In genomic region chr10:79433324-79434222, GRCh38 we compare ENCODE assay signal across 15 cellular contexts. TPM values are rescaled to one million over a fixed set of nuclear protein-coding genes. Genes with fewer than 3 reads are reported as not detected.
DNase-seq lines count a peak whose midpoint lies in the region; ATAC-seq and TF ChIP-seq lines count a peak whose summit lies in the region.
"Had no signal": no experiment of that assay in that cellular context is flagged by ENCODE, and none has a peak within 500 bp of the region (broad histone marks: within the 10 kb centered on the region; RNA-seq: fewer than 3 reads in every experiment).

No MANE protein-coding gene starts in this region.

- H3K9me3 Mint-ChIP-seq in HFFc6 (no peaks in the 10 kb centered on the region), osteocyte (ENCODE audit: unreplicated experiment) (no peaks in the 10 kb centered on the region)
- H3K9me3 Mint-ChIP-seq in stimulated activated effector memory CD8-positive, alpha-beta T cell treated with anti-CD3 and anti-CD28 coated beads, Interleukin-12 subunit alpha, Interleukin-12 subunit beta, amount 100 ng/mL, for 72 hours, result no peaks in the 10 kb centered on the region
- H3K9me3 Mint-ChIP-seq: activated naive CD4-positive, alpha-beta T cell treated with anti-CD3 and anti-CD28 coated beads for 36 hours; CD4-positive, alpha-beta memory T cell; dendritic cell treated with granulocyte-macrophage colony-stimulating factor and Interleukin-4, amounts not matched to agents 40 ng/mL and 50 ng/mL, for 4 days; T-helper 1 cell treated with Interleukin-12 subunit alpha and Interleukin-12 subunit beta and Interleukin-4 antibody, amounts not matched to agents 30 μg/mL and 1 μg/mL, for 36 hours had no signal

- no peaks in the 10 kb centered on the region for H3K9me3 ChIP-seq in adrenal gland (replicated peaks in 1 of 3)

- 77 to 87% (median 80%) methylated on average over 10 to 13 of the region's 13 CpGs for WGBS in adrenal gland, 4 donors

- H3K4me1 ChIP-seq in adrenal gland (replicated peaks in 1 of 2), result peaks cover 11 to 25% of the 10 kb centered on the region in 2 donors

- TF ChIP-seq POLR2A in adrenal gland (IDR thresholded peaks at IDR 0.05), result no peak

- H3K36me3 ChIP-seq in adrenal gland (replicated peaks in 1 of 2), result no peaks in the 10 kb centered on the region

- intact Hi-C loops in adrenal gland (cut with DNase I), result no loop called here

- H3K27ac ChIP-seq in caudate nucleus (ENCODE audit: low read depth, low read length) (peak overlapping the region; percentile 31), layer of hippocampus (ENCODE audit: low read depth, low read length) (peak overlapping the region; percentile 58), adrenal gland (peak overlapping the region in 2 of 5 donors; percentile 4 to 69)

- peaks cover 3% of the 10 kb centered on the region; the same call in 1 of the 2 replicates for H3K27me3 Mint-ChIP-seq in HFFc6 (ENCODE audit: insufficient read depth)
- H3K27me3 Mint-ChIP-seq in osteocyte (ENCODE audit: unreplicated experiment), result no peaks in the 10 kb centered on the region
- H3K27me3 Mint-ChIP-seq: CD4-positive, alpha-beta memory T cell had no signal

- H3K4me1 Mint-ChIP-seq in HFFc6 (ENCODE audit: low read depth) (peaks cover 79% of the 10 kb centered on the region), osteocyte (ENCODE audit: unreplicated experiment) (peaks cover 74% of the 10 kb centered on the region)
- H3K4me1 Mint-ChIP-seq in stimulated activated effector memory CD8-positive, alpha-beta T cell treated with anti-CD3 and anti-CD28 coated beads, Interleukin-12 subunit alpha, Interleukin-12 subunit beta, amount 100 ng/mL, for 72 hours, result peaks cover 35% of the 10 kb centered on the region
- H3K4me1 Mint-ChIP-seq: CD4-positive, alpha-beta memory T cell had no signal

- H3K27ac Mint-ChIP-seq in HFFc6 (peak overlapping the region; percentile 96), osteocyte (ENCODE audit: unreplicated experiment) (no peak overlapping the region)
- H3K27ac Mint-ChIP-seq in stimulated activated effector memory CD8-positive, alpha-beta T cell treated with anti-CD3 and anti-CD28 coated beads, Interleukin-12 subunit alpha, Interleukin-12 subunit beta, amount 100 ng/mL, for 72 hours, result peak overlapping the region; percentile 89
- H3K27ac Mint-ChIP-seq: activated naive CD4-positive, alpha-beta T cell treated with anti-CD3 and anti-CD28 coated beads for 36 hours; dendritic cell treated with granulocyte-macrophage colony-stimulating factor and Interleukin-4, amounts not matched to agents 40 ng/mL and 50 ng/mL, for 4 days; T-helper 1 cell treated with Interleukin-12 subunit alpha and Interleukin-12 subunit beta and Interleukin-4 antibody, amounts not matched to agents 30 μg/mL and 1 μg/mL, for 36 hours had no signal

- ATAC-seq in stimulated activated effector memory CD8-positive, alpha-beta T cell treated with anti-CD3 and anti-CD28 coated beads, Interleukin-12 subunit alpha, Interleukin-12 subunit beta, amount 100 ng/mL, for 72 hours, result no peak

- 0 out of 2 replicates have a peak overlapping the region, but pooled peaks have one; percentile 87 for H3K4me3 Mint-ChIP-seq in HFFc6
- peak overlapping the region; percentile 58 for H3K4me3 Mint-ChIP-seq in stimulated activated effector memory CD8-positive, alpha-beta T cell treated with anti-CD3 and anti-CD28 coated beads, Interleukin-12 subunit alpha, Interleukin-12 subunit beta, amount 100 ng/mL, for 72 hours
- no peak overlapping the region for H3K4me3 Mint-ChIP-seq in osteocyte (ENCODE audit: unreplicated experiment)
- H3K4me3 Mint-ChIP-seq: activated naive CD4-positive, alpha-beta T cell treated with anti-CD3 and anti-CD28 coated beads for 36 hours; CD4-positive, alpha-beta memory T cell; dendritic cell treated with granulocyte-macrophage colony-stimulating factor and Interleukin-4, amounts not matched to agents 40 ng/mL and 50 ng/mL, for 4 days; T-helper 1 cell treated with Interleukin-12 subunit alpha and Interleukin-12 subunit beta and Interleukin-4 antibody, amounts not matched to agents 30 μg/mL and 1 μg/mL, for 36 hours had no signal

- H3K36me3 Mint-ChIP-seq in HFFc6 (ENCODE audit: low read depth) (peaks cover 19% of the 10 kb centered on the region; the same call in 1 of the 2 replicates), osteocyte (ENCODE audit: unreplicated experiment) (peaks cover 41% of the 10 kb centered on the region)
- peaks cover 12% of the 10 kb centered on the region for H3K36me3 Mint-ChIP-seq in stimulated activated effector memory CD8-positive, alpha-beta T cell treated with anti-CD3 and anti-CD28 coated beads, Interleukin-12 subunit alpha, Interleukin-12 subunit beta, amount 100 ng/mL, for 72 hours
- H3K36me3 Mint-ChIP-seq: CD4-positive, alpha-beta memory T cell had no signal

- no peak overlapping the region for H3K4me3 ChIP-seq in adrenal gland

- no peak for TF ChIP-seq CTCF in HFFc6 (IDR thresholded peaks at IDR 0.05)
- no peak for TF ChIP-seq CTCF in adrenal gland (IDR thresholded peaks at IDR 0.05)
- no peak for TF ChIP-seq CTCF in osteocyte (IDR thresholded peaks at IDR 0.05)

- H3K27me3 ChIP-seq in layer of hippocampus (ENCODE audit: control insufficient read depth, insufficient read depth, low read length) (no peaks in the 10 kb centered on the region), adrenal gland (no peaks in the 10 kb centered on the region)

- DNase-seq in HFFc6, result no peak
- no peak for DNase-seq in caudate nucleus (lab: John Stamatoyannopoulos, UW)
- DNase-seq in stimulated activated effector memory CD8-positive, alpha-beta T cell treated with anti-CD3 and anti-CD28 coated beads, Interleukin-12 subunit alpha, Interleukin-12 subunit beta, amount 100 ng/mL, for 72 hours (ENCODE audit: low spot score in 2 of 2), result no peak
- DNase-seq in COR-L47 (lab: John Stamatoyannopoulos, UW), result no peak
- no peak for DNase-seq in adrenal gland
- no peak for DNase-seq in osteocyte (ENCODE audit: extremely low spot score, unreplicated experiment)
- no peak for DNase-seq in DMS153 (lab: John Stamatoyannopoulos, UW)
- DNase-seq: activated CD4-positive, alpha-beta T cell treated with anti-CD3 and anti-CD28 coated beads, Interleukin-2, amount 50 U/mL, for 4 hours; foreskin fibroblast had no signal

RNA-seq across cellular contexts. Expression of gene ZCCHC24, which starts 11.9 kb away (rescaled TPM):
- total RNA-seq in HFFc6 (2021; fragmentation: NEBNext Ultra II Directional; extraction: Animal tissue kit (Norgen Biotek cat#: 25700)), result 10 to 100 TPM; 33.2 to 40.3 (median 37.5) TPM
- 10 to 100 TPM; 21.7 to 49.0 (median 28.8) TPM for total RNA-seq in adrenal gland
- polyA plus RNA-seq in adrenal gland, result 10 to 100 TPM in 2 of 3 donors, 1 to 10 TPM in 1; 8.7 to 19.9 (median 12.9) TPM
- total RNA-seq in osteocyte, result 85.7 and 88.3 TPM in 2 replicates
- polyA plus RNA-seq: neural cell had no signal
